ENCODE assay signal across 8 cellular contexts in the genomic region with DNA sequence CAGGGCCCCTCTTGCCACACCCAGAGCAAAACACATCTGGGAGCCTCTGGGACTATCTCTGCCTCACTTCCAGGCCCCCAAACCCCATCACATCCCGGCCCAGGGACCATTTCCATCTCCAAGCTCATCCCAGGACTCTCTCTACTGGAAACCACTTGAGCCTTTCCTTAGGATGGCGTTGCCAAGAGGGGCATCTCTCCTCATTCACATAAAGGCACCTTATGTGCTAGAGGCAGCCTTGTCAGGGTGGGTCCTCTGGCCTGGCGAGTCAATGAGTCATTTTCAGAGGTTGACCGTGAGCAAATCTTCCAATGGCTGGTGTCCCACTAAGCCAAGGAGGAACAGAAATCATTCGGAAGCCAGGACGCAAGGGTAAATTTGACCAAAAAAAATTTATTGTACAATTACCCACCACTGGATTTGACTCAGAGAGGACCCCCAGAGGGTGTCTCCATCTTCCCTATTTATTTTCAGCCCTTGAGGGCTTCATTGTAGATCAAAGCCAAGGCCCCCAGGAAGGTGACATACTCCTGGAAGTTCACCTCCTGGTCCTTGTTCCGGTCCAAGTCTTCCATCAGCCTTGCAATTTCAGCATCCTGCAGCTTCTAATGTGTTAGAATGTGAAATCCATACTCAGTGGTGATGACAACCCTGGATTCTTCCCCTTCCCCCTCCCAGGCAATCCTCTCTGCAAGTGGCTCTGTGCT. TPM values are rescaled to one million over a fixed set of nuclear protein-coding genes. Genes with fewer than 3 reads are reported as not detected.
DNase-seq lines count a peak whose midpoint lies in the region; ATAC-seq and TF ChIP-seq lines count a peak whose summit lies in the region.

No MANE protein-coding gene starts in this region.

- H3K27ac ChIP-seq in lung (ENCODE audit: low read depth in 1 of 2, low read length in 1 of 2) (peak overlapping the region; percentile 88 to 99), upper lobe of right lung (peak overlapping the region; percentile 99)

- 59 to 90% methylated on average over 7 of the region's 7 CpGs for WGBS in lung, 2 donors

- H3K4me1 ChIP-seq in lung (ENCODE audit: control insufficient read depth in 2 of 2, insufficient read depth in 2 of 2, low read length in 2 of 2) (peaks cover 0 to 16% of the 10 kb centered on the region in 2 donors), upper lobe of right lung (peaks cover 40% of the 10 kb centered on the region)

- H3K27ac Mint-ChIP-seq in brain = peak overlapping the region in 3 of 5 experiments; percentile 37 to 85 (median 82)

- peaks cover 17% of the 10 kb centered on the region for H3K27me3 Mint-ChIP-seq in brain

- no peak for TF ChIP-seq CTCF in brain (conservative IDR thresholded peaks at IDR 0.05)
- no peak for TF ChIP-seq CTCF in lung (IDR thresholded peaks at IDR 0.05; ENCODE audit: control extremely low read depth, extremely low read depth)
- no peak for TF ChIP-seq CTCF in upper lobe of right lung (IDR thresholded peaks at IDR 0.05)

- peaks cover 34% of the 10 kb centered on the region for H3K4me1 Mint-ChIP-seq in brain

- no peaks in the 10 kb centered on the region for H3K9me3 ChIP-seq in lung (ENCODE audit: control insufficient read depth in 2 of 2, insufficient read depth in 1 of 2, low read length in 1 of 2)
- no peaks in the 10 kb centered on the region for H3K9me3 ChIP-seq in upper lobe of right lung

- intact Hi-C loops in upper lobe of right lung (cut with DNase I) = loop anchor here (5.0 kb wide), 1 partner anchor 33 kb away; a partner anchor contains a TSS

- H3K36me3 ChIP-seq in lung (ENCODE audit: control insufficient read depth in 2 of 2, insufficient read depth in 2 of 2, low read length in 2 of 2) (peaks cover 0 to 3% of the 10 kb centered on the region in 2 donors), upper lobe of right lung (peaks cover 10% of the 10 kb centered on the region)

- ATAC-seq in lung (ENCODE audit: insufficient read depth, low FRiP score) (no peak), upper lobe of right lung (no peak), HG03378 (IDR thresholded peaks at IDR 0.05; ENCODE audit: unreplicated experiment) (no peak), HG03025 (IDR thresholded peaks at IDR 0.05; ENCODE audit: low FRiP score, unreplicated experiment) (no peak)

- peak overlapping the region; percentile 87 for H3K4me3 ChIP-seq in lung
- H3K4me3 ChIP-seq in upper lobe of right lung = peak overlapping the region; percentile 87

- H3K4me3 Mint-ChIP-seq in brain = peak overlapping the region in 1 of 5 experiments; percentile 18

- no peaks in the 10 kb centered on the region for H3K36me3 Mint-ChIP-seq in brain

- peaks cover 0 to 5% (median 0%) of the 10 kb centered on the region in 5 experiments for H3K9me3 Mint-ChIP-seq in brain

- peak; percentile 1 for DNase-seq in activated effector memory CD4-positive, alpha-beta T cell treated with anti-CD3 and anti-CD28 coated beads, Interleukin-2, amount 50 U/mL, for 16 hours
- no peak for DNase-seq in activated effector memory CD4-positive, alpha-beta T cell treated with Interleukin-2 at 50 U/mL for 16 hours
- no peak for DNase-seq in lung (ENCODE audit: low spot score)
- DNase-seq in upper lobe of right lung = peak; percentile 23
- no peak for DNase-seq in activated CD4-positive, alpha-beta T cell treated with anti-CD3 and anti-CD28 coated beads for 1 hour

- no peaks in the 10 kb centered on the region for H3K27me3 ChIP-seq in lung (ENCODE audit: control insufficient read depth, insufficient read depth)
- H3K27me3 ChIP-seq in upper lobe of right lung = no peaks in the 10 kb centered on the region

RNA-seq across cellular contexts. Expression of a gene that starts 1.4 kb away (rescaled TPM):
- polyA plus RNA-seq in brain (ENCODE audit: insufficient read depth, low read depth, low replicate concordance) = 341 TPM
- 1,000 to 10,000 TPM in 1 of 2 donors, 100 to 1,000 TPM in 1; 165 to 1,591 TPM for total RNA-seq in lung
- over 10,000 TPM in 1 of 2 donors, 1,000 to 10,000 TPM in 1; 2,413 to 10,136 TPM for polyA plus RNA-seq in lung
- total RNA-seq in upper lobe of right lung = 1,046 TPM

RNA-seq across cellular contexts. Expression of a gene that starts 6.4 kb away (rescaled TPM):
- not detected for polyA plus RNA-seq in brain (ENCODE audit: insufficient read depth, low read depth, low replicate concordance)
- under 1 TPM in 1 of 2 donors, not detected in 1; 0.31 TPM for total RNA-seq in lung
- polyA plus RNA-seq in lung = under 1 TPM; 0.31 to 0.32 TPM
- total RNA-seq in upper lobe of right lung = not detected

RNA-seq across cellular contexts. Expression of a gene that starts 11.2 kb away (rescaled TPM):
- polyA plus RNA-seq in brain (ENCODE audit: insufficient read depth, low read depth, low replicate concordance) (8.1 TPM), lung (1,000 to 10,000 TPM in 1 of 2 donors, 100 to 1,000 TPM in 1; 860 to 2,351 TPM)
- total RNA-seq in lung (100 to 1,000 TPM in 1 of 2 donors, 10 to 100 TPM in 1; 44.0 to 665 TPM), upper lobe of right lung (377 TPM)

RNA-seq across cellular contexts. Expression of a gene that starts 14.7 kb away (rescaled TPM):
- polyA plus RNA-seq in brain (ENCODE audit: insufficient read depth, low read depth, low replicate concordance) (0.71 TPM), lung (1 to 10 TPM; 6.5 to 8.0 TPM)
- total RNA-seq in lung (1 to 10 TPM; 3.0 to 5.4 TPM), upper lobe of right lung (1.3 TPM)

RNA-seq across cellular contexts. Expression of a gene that starts 31.3 kb away (rescaled TPM):
- polyA plus RNA-seq in brain (ENCODE audit: insufficient read depth, low read depth, low replicate concordance) (1.5 TPM), lung (100 to 1,000 TPM in 1 of 2 donors, 10 to 100 TPM in 1; 68.4 to 261 TPM)
- total RNA-seq in lung (10 to 100 TPM in 1 of 2 donors, 1 to 10 TPM in 1; 1.1 to 41.2 TPM), upper lobe of right lung (5.6 TPM)

Comparison
In these comparisons a context has a peak if more than half of its experiments do, and no peak if none do; other contexts are left out.
1. DNase-seq: peak in activated effector memory CD4-positive, alpha-beta T cell treated with anti-CD3 and anti-CD28 coated beads, Interleukin-2, amount 50 U/mL, for 16 hours (single experiment) and upper lobe of right lung (single experiment); none in activated effector memory CD4-positive, alpha-beta T cell treated with Interleukin-2 at 50 U/mL for 16 hours (single experiment), lung (single experiment) and activated CD4-positive, alpha-beta T cell treated with anti-CD3 and anti-CD28 coated beads for 1 hour (single experiment).